22 cellular contexts compared by ENCODE assay signal in genomic region chr2:20674309-20674965, GRCh38. TPM values are rescaled to one million over a fixed set of nuclear protein-coding genes. Genes with fewer than 3 reads are reported as not detected.
A peak's percentile ranks its signal among the peaks of the same experiment; 100 is the strongest.
DNase-seq lines count a peak whose midpoint lies in the region; ATAC-seq and TF ChIP-seq lines count a peak whose summit lies in the region.
"Had no signal": no experiment of that assay in that cellular context is flagged by ENCODE, and none has a peak within 500 bp of the region (broad histone marks: within the 10 kb centered on the region; RNA-seq: fewer than 3 reads in every experiment).

No MANE protein-coding gene starts in this region.

- intact Hi-C loops in Caco-2 (cut with micrococcal nuclease; ENCODE audit: unreplicated experiment) (no loop called here), esophagus squamous epithelium (cut with DNase I) (no loop called here), sigmoid colon (cut with DNase I) (no loop called here), body of pancreas (cut with DNase I) (no loop called here)

- TF ChIP-seq POLR2A in esophagus squamous epithelium (IDR thresholded peaks at IDR 0.05): no peak
- no peak for TF ChIP-seq POLR2A in sigmoid colon (IDR thresholded peaks at IDR 0.05)
- no peak for TF ChIP-seq POLR2A in body of pancreas (IDR thresholded peaks at IDR 0.05)

- H3K9me3 Mint-ChIP-seq in Caco-2 (ENCODE audit: unreplicated experiment): no peaks in the 10 kb centered on the region
- H3K9me3 Mint-ChIP-seq in activated CD8-positive, alpha-beta memory T cell treated with anti-CD3 and anti-CD28 coated beads, Interleukin-2, amount 10 ng/mL, durations not matched to agents 7 days and 5 days (ENCODE audit: low read depth): no peaks in the 10 kb centered on the region
- H3K9me3 Mint-ChIP-seq: activated CD4-positive, alpha-beta memory T cell treated with anti-CD3 and anti-CD28 coated beads for 36 hours had no signal

- TF ChIP-seq CTCF in Caco-2 (IDR thresholded peaks at IDR 0.05; ENCODE audit: insufficient read depth in 1 of 2, low read depth in 1 of 2, low read length in 1 of 2, severe bottlenecking in 1 of 2, unreplicated experiment in 1 of 2): no peak
- TF ChIP-seq CTCF in OCI-LY3 (IDR thresholded peaks at IDR 0.05; ENCODE audit: low read depth, low read length): no peak
- no peak for TF ChIP-seq CTCF in esophagus squamous epithelium (IDR thresholded peaks at IDR 0.05)
- no peak for TF ChIP-seq CTCF in sigmoid colon (IDR thresholded peaks at IDR 0.05)
- TF ChIP-seq CTCF in body of pancreas (IDR thresholded peaks at IDR 0.05): no peak

- H3K9me3 ChIP-seq in Caco-2 (no peaks in the 10 kb centered on the region), OCI-LY3 (ENCODE audit: insufficient read depth, low read length) (no peaks in the 10 kb centered on the region), esophagus squamous epithelium (no peaks in the 10 kb centered on the region), sigmoid colon (no peaks in the 10 kb centered on the region), body of pancreas (no peaks in the 10 kb centered on the region)
- H3K9me3 ChIP-seq: MG63, Peyer's patch had no signal

- peaks cover 25% of the 10 kb centered on the region for H3K4me1 Mint-ChIP-seq in Caco-2 (ENCODE audit: low read depth, unreplicated experiment)
- H3K4me1 Mint-ChIP-seq in activated CD8-positive, alpha-beta memory T cell treated with anti-CD3 and anti-CD28 coated beads, Interleukin-2, amount 10 ng/mL, durations not matched to agents 7 days and 5 days: peaks cover 5% of the 10 kb centered on the region

- peak overlapping the region; percentile 89 for H3K4me2 ChIP-seq in OCI-LY3 (ENCODE audit: low read length)
- H3K4me2 ChIP-seq: smooth muscle cell had no signal

- TF ChIP-seq EP300 in sigmoid colon (IDR thresholded peaks at IDR 0.05): no peak

- H4K20me1 ChIP-seq in OCI-LY3 (ENCODE audit: insufficient read depth, low read length): no peaks in the 10 kb centered on the region

- H3K4me3 ChIP-seq in Caco-2 (ENCODE audit: low read depth, low read length): no peak overlapping the region
- no peak overlapping the region; the same call in 1 of the 2 replicates for H3K4me3 ChIP-seq in OCI-LY3 (ENCODE audit: low read length)
- no peak overlapping the region for H3K4me3 ChIP-seq in esophagus squamous epithelium
- no peak overlapping the region for H3K4me3 ChIP-seq in sigmoid colon
- H3K4me3 ChIP-seq in body of pancreas: no peak overlapping the region
- H3K4me3 ChIP-seq: K562, lung, MG63, Peyer's patch, smooth muscle cell had no signal

- peak overlapping the region; percentile 80; the same call in 1 of the 2 replicates for H3K9ac ChIP-seq in OCI-LY3 (ENCODE audit: low read length)

- H2AFZ ChIP-seq in OCI-LY3 (ENCODE audit: low read depth, low read length): no peak overlapping the region

- POLR2A ChIA-PET in Caco-2 (lab: Charles Lee): interaction anchor here (0.7 kb wide), 1 partner anchor 250 kb away, joined by 3 read pairs; no protein-coding TSS in a partner anchor

- peaks cover 36% of the 10 kb centered on the region for H3K36me3 Mint-ChIP-seq in Caco-2 (ENCODE audit: insufficient read depth, unreplicated experiment)
- no peaks in the 10 kb centered on the region for H3K36me3 Mint-ChIP-seq in activated CD8-positive, alpha-beta memory T cell treated with anti-CD3 and anti-CD28 coated beads, Interleukin-2, amount 10 ng/mL, durations not matched to agents 7 days and 5 days
- H3K36me3 Mint-ChIP-seq: activated CD4-positive, alpha-beta memory T cell treated with anti-CD3 and anti-CD28 coated beads for 36 hours had no signal

- peaks cover 67% of the 10 kb centered on the region for H3K79me2 ChIP-seq in OCI-LY3 (ENCODE audit: low read length)

- H3K27me3 Mint-ChIP-seq in Caco-2 (ENCODE audit: insufficient read depth, unreplicated experiment): no peaks in the 10 kb centered on the region
- H3K27me3 Mint-ChIP-seq in activated CD8-positive, alpha-beta memory T cell treated with anti-CD3 and anti-CD28 coated beads, Interleukin-2, amount 10 ng/mL, durations not matched to agents 7 days and 5 days: peaks cover 47% of the 10 kb centered on the region

- CTCF ChIA-PET in Caco-2 (lab: Charles Lee): interaction anchor here (3.3 to 7.1 kb wide), 2 partner anchors 7 to 14 kb away, joined by 72 to 281 read pairs; partner anchors contain the start of gene GDF7
- CTCF ChIA-PET in activated CD8-positive, alpha-beta memory T cell treated with anti-CD3 and anti-CD28 coated beads, Interleukin-2, amount 10 ng/mL, durations not matched to agents 7 days and 5 days (lab: Charles Lee): interaction anchor here (1.1 to 1.7 kb wide), 3 partner anchors 8 to 288 kb away, joined by 6 to 8 read pairs (median 6); partner anchors contain the start of gene GDF7

- 73 to 79% methylated on average over 7 to 10 of the region's 11 CpGs for WGBS in esophagus squamous epithelium, 2 donors
- 79 to 88% methylated on average over 11 of the region's 11 CpGs for WGBS in sigmoid colon, 2 donors
- WGBS in body of pancreas, 2 donors: 62 to 78% methylated on average over 9 to 11 of the region's 11 CpGs

- H3K27ac ChIP-seq in OCI-LY3 (ENCODE audit: low read length) (peak overlapping the region; percentile 99), esophagus squamous epithelium (peak overlapping the region in 3 of 4 donors; percentile 23 to 66 (median 51)), sigmoid colon (peak overlapping the region in 3 of 4 donors; percentile 34 to 47 (median 35)), body of pancreas (no peak overlapping the region)
- H3K27ac ChIP-seq: C4-2B had no signal

- no peak overlapping the region for H3K4me3 Mint-ChIP-seq in Caco-2 (ENCODE audit: unreplicated experiment)
- H3K4me3 Mint-ChIP-seq in activated CD8-positive, alpha-beta memory T cell treated with anti-CD3 and anti-CD28 coated beads, Interleukin-2, amount 10 ng/mL, durations not matched to agents 7 days and 5 days: no peak overlapping the region
- H3K4me3 Mint-ChIP-seq: activated CD4-positive, alpha-beta memory T cell treated with anti-CD3 and anti-CD28 coated beads for 36 hours had no signal

- no TSS peak for BruUV-seq in Caco-2 (replicated peaks; lab: Mats Ljungman, UMichigan)

- peak overlapping the region; percentile 69 for H3K27ac Mint-ChIP-seq in Caco-2 (ENCODE audit: unreplicated experiment)
- no peak overlapping the region for H3K27ac Mint-ChIP-seq in activated CD8-positive, alpha-beta memory T cell treated with anti-CD3 and anti-CD28 coated beads, Interleukin-2, amount 10 ng/mL, durations not matched to agents 7 days and 5 days
- H3K27ac Mint-ChIP-seq: activated CD4-positive, alpha-beta memory T cell treated with anti-CD3 and anti-CD28 coated beads for 36 hours had no signal

- no peak for ATAC-seq in activated CD8-positive, alpha-beta memory T cell treated with anti-CD3 and anti-CD28 coated beads, Interleukin-2, amount 10 ng/mL, durations not matched to agents 7 days and 5 days
- no peak for ATAC-seq in body of pancreas
- ATAC-seq: activated CD4-positive, CD25-positive, alpha-beta regulatory T cell treated with anti-CD3 and anti-CD28 coated beads, Interleukin-2, amount 50 U/mL, for 24 hours had no signal

- H3K4me1 ChIP-seq in Caco-2: peaks cover 15% of the 10 kb centered on the region
- peaks cover 83% of the 10 kb centered on the region for H3K4me1 ChIP-seq in OCI-LY3 (ENCODE audit: low read length)
- peaks cover 11 to 65% (median 22%) of the 10 kb centered on the region in 3 donors for H3K4me1 ChIP-seq in esophagus squamous epithelium
- H3K4me1 ChIP-seq in sigmoid colon: peaks cover 0 to 37% (median 19%) of the 10 kb centered on the region in 4 donors
- peaks cover 13% of the 10 kb centered on the region for H3K4me1 ChIP-seq in body of pancreas

- no peaks in the 10 kb centered on the region for H3K27me3 ChIP-seq in Caco-2 (replicated peaks; ENCODE audit: control insufficient read depth, insufficient read depth, low read length)
- H3K27me3 ChIP-seq in OCI-LY3 (ENCODE audit: low read depth, low read length): no peaks in the 10 kb centered on the region
- H3K27me3 ChIP-seq in esophagus squamous epithelium: peaks cover 18 to 62% (median 31%) of the 10 kb centered on the region in 4 donors
- peaks cover 33 to 49% (median 33%) of the 10 kb centered on the region in 3 donors for H3K27me3 ChIP-seq in sigmoid colon
- H3K27me3 ChIP-seq in body of pancreas: peaks cover 0 to 18% of the 10 kb centered on the region in 2 donors
- H3K27me3 ChIP-seq: MG63 had no signal

- no peaks in the 10 kb centered on the region for H3K36me3 ChIP-seq in Caco-2 (ENCODE audit: control insufficient read depth, insufficient read depth, low read length)
- H3K36me3 ChIP-seq in OCI-LY3 (replicated peaks; ENCODE audit: low read depth, low read length): peaks cover 61% of the 10 kb centered on the region
- no peaks in the 10 kb centered on the region for H3K36me3 ChIP-seq in esophagus squamous epithelium
- no peaks in the 10 kb centered on the region for H3K36me3 ChIP-seq in sigmoid colon
- H3K36me3 ChIP-seq in body of pancreas (replicated peaks in 1 of 2; ENCODE audit: insufficient read depth in 1 of 2, low read depth in 2 of 2): no peaks in the 10 kb centered on the region
- H3K36me3 ChIP-seq: MG63, Peyer's patch had no signal

- no peak for DNase-seq in Caco-2
- DNase-seq in esophagus squamous epithelium (lab: John Stamatoyannopoulos, UW): no peak
- DNase-seq in sigmoid colon: no peak
- no peak for DNase-seq in activated CD8-positive, alpha-beta memory T cell treated with anti-CD3 and anti-CD28 coated beads, Interleukin-2, amount 10 ng/mL, durations not matched to agents 7 days and 5 days
- DNase-seq in DMS 273 (lab: John Stamatoyannopoulos, UW; ENCODE audit: unreplicated experiment): no peak
- no peak for DNase-seq in stimulated activated naive CD4-positive, alpha-beta T cell (lab: John Stamatoyannopoulos, UW)
- no peak for DNase-seq in body of pancreas
- DNase-seq: activated CD4-positive, alpha-beta memory T cell treated with anti-CD3 and anti-CD28 coated beads for 36 hours; activated effector memory CD4-positive, alpha-beta T cell treated with anti-CD3 and anti-CD28 coated beads, Interleukin-2, amount 50 U/mL, for 16 hours; Calu3; effector memory CD4-positive, alpha-beta T cell; NCI-H1436 treated with DMSO at 0.1 percent for 48 hours; NCI-H510A treated with DMSO at 0.1 percent for 48 hours; T-helper 1 cell had no signal

RNA-seq across cellular contexts. Expression of gene GDF7, which starts 7.5 kb away (rescaled TPM):
- 1.7 and 1.8 TPM in 2 replicates for total RNA-seq in Caco-2 (2022)
- total RNA-seq in esophagus squamous epithelium: 1 to 10 TPM in 2 of 4 donors, under 1 TPM in 2; 0.26 to 1.9 (median 0.78) TPM
- 1 to 10 TPM in 1 of 4 donors, under 1 TPM in 3; 0.49 to 1.6 (median 0.77) TPM for total RNA-seq in sigmoid colon
- polyA plus RNA-seq in sigmoid colon: under 1 TPM; under 0.01 to 0.60 (median under 0.01) TPM
- not detected for total RNA-seq in activated CD8-positive, alpha-beta memory T cell treated with anti-CD3 and anti-CD28 coated beads, Interleukin-2, amount 10 ng/mL, durations not matched to agents 7 days and 5 days
- 1 to 10 TPM; 2.0 to 7.3 TPM for total RNA-seq in body of pancreas
- total RNA-seq: Calu3, K562 had no signal
- polyA plus RNA-seq: smooth muscle cell had no signal

RNA-seq across cellular contexts. Expression of gene HS1BP3, which starts 23.5 kb away (rescaled TPM):
- total RNA-seq in Caco-2 (2022) (26.5 and 31.1 TPM in 2 replicates), esophagus squamous epithelium (10 to 100 TPM in 3 of 4 donors, 1 to 10 TPM in 1; 7.9 to 22.1 (median 16.9) TPM), sigmoid colon (10 to 100 TPM; 32.3 to 54.6 (median 41.8) TPM), body of pancreas (10 to 100 TPM; 21.1 to 23.1 TPM)
- 10 to 100 TPM; 25.2 to 36.3 (median 25.3) TPM for polyA plus RNA-seq in sigmoid colon
- total RNA-seq in activated CD8-positive, alpha-beta memory T cell treated with anti-CD3 and anti-CD28 coated beads, Interleukin-2, amount 10 ng/mL, durations not matched to agents 7 days and 5 days: 10 to 100 TPM; 12.8 to 12.9 TPM

Comparison
In these comparisons a context has a peak if more than half of its experiments do, and no peak if none do; other contexts are left out.
1. H3K27ac ChIP-seq: peak in OCI-LY3 (single experiment), esophagus squamous epithelium (3 of 4) and sigmoid colon (3 of 4); none in body of pancreas (0 of 4).